ENCODE assay signal across 19 cellular contexts in the genomic region with DNA sequence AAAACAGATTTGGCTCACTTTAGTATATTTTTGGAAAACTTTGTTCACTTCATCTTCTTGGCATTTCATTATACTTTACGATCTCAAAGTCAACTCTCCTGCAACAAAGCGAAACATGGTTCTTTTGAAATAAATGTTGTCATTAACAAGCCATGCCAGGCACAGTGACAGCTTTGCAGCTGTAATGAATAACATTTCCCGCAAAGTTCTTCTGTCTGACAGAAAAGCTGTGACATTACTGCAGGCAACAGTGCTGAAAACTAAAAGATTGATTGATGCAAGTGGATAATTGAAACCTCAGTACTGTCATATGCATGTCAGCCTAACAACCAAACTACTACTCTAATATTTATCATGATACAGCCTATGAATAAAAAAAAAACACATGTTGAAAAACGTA.
"Had no signal": no experiment of that assay in that cellular context is flagged by ENCODE, and none has a peak within 500 bp of the region (broad histone marks: within the 10 kb centered on the region; RNA-seq: fewer than 3 reads in every experiment).

No MANE protein-coding gene starts in this region.

- H3K36me3 ChIP-seq: esophagus muscularis mucosa, neural progenitor cell, right atrium auricular region, tibial nerve, upper lobe of left lung had no signal

- H3K79me2 ChIP-seq: parathyroid adenoma had no signal

- H3K4me3 ChIP-seq: esophagus muscularis mucosa, lung, mucosa of descending colon, neural progenitor cell, right atrium auricular region, testis, tibial nerve, upper lobe of left lung had no signal

- H3K27me3 ChIP-seq: esophagus muscularis mucosa, neural progenitor cell, right atrium auricular region, testis, tibial nerve, upper lobe of left lung had no signal

- H3K27ac ChIP-seq: epithelial cell of prostate, esophagus muscularis mucosa, neural progenitor cell, parathyroid adenoma, right atrium auricular region, testis, tibial nerve, upper lobe of left lung had no signal

- H3K9ac ChIP-seq: neural progenitor cell, parathyroid adenoma had no signal

- H3K4me2 ChIP-seq: neural progenitor cell had no signal

- H2AFZ ChIP-seq: neural progenitor cell, parathyroid adenoma had no signal

- H3K9me3 ChIP-seq: esophagus muscularis mucosa, mucosa of descending colon, right atrium auricular region, testis, tibial nerve, upper lobe of left lung had no signal

- H3K4me1 ChIP-seq: esophagus muscularis mucosa, neural progenitor cell, parathyroid adenoma, right atrium auricular region, testis, tibial nerve, upper lobe of left lung had no signal

- DNase-seq: cerebellar nuclear complex; cortex of kidney; effector CD4-positive, alpha-beta T cell; foreskin melanocyte; immature natural killer cell; mucosa of descending colon; naive B cell; stimulated activated CD4-positive, alpha-beta T cell treated with anti-CD3 and anti-CD28 coated beads, Interleukin-4, amount 100 ng/mL, for 4 hours; stimulated activated naive CD8-positive, alpha-beta T cell treated with anti-CD3 and anti-CD28 coated beads, Interleukin-15, Interleukin-2, amounts not matched to agents 100 U/mL and 50 U/mL, for 24 hours; substantia nigra; testis; upper lobe of left lung had no signal
